21 cellular contexts compared by ENCODE assay signal in genomic region chr12:130339946-130340345, GRCh38. TPM values are rescaled to one million over a fixed set of nuclear protein-coding genes. Genes with fewer than 3 reads are reported as not detected.
DNase-seq lines count a peak whose midpoint lies in the region; ATAC-seq and TF ChIP-seq lines count a peak whose summit lies in the region.
"Had no signal": no experiment of that assay in that cellular context is flagged by ENCODE, and none has a peak within 500 bp of the region (broad histone marks: within the 10 kb centered on the region; RNA-seq: fewer than 3 reads in every experiment).

No MANE protein-coding gene starts in this region.

- H2AFZ ChIP-seq in osteoblast (ENCODE audit: low read length), result no peak overlapping the region

- H3K27ac ChIP-seq in colonic mucosa (no peak overlapping the region), osteoblast (ENCODE audit: low read depth, low read length) (no peak overlapping the region)
- H3K27ac ChIP-seq: breast epithelium, pancreas had no signal

- H3K27me3 Mint-ChIP-seq in Calu3 (ENCODE audit: unreplicated experiment), result no peaks in the 10 kb centered on the region
- H3K27me3 Mint-ChIP-seq in activated CD4-positive, alpha-beta memory T cell treated with anti-CD3 and anti-CD28 coated beads for 36 hours, result peaks cover 9% of the 10 kb centered on the region

- TF ChIP-seq CTCF in Calu3 (IDR thresholded peaks at IDR 0.05; ENCODE audit: unreplicated experiment) (no peak), colonic mucosa (IDR thresholded peaks at IDR 0.05) (no peak), osteoblast (IDR thresholded peaks at IDR 0.05; ENCODE audit: extremely low read depth, low read depth, low read length) (no peak)

- intact Hi-C loops in Calu3 (cut with micrococcal nuclease; ENCODE audit: unreplicated experiment) (loop anchor here (5.0 kb wide), 1 partner anchor 407 kb away; no protein-coding TSS in a partner anchor), colonic mucosa (cut with DNase I) (no loop called here)
- intact Hi-C loops in activated CD4-positive, alpha-beta memory T cell treated with anti-CD3 and anti-CD28 coated beads for 36 hours (cut with micrococcal nuclease), result no loop called here

- H3K4me3 ChIP-seq in colonic mucosa, result no peak overlapping the region
- no peak overlapping the region for H3K4me3 ChIP-seq in osteoblast (ENCODE audit: insufficient read depth, low read length)
- H3K4me3 ChIP-seq: pancreas had no signal

- H3K9me3 ChIP-seq in colonic mucosa (no peaks in the 10 kb centered on the region), osteoblast (ENCODE audit: low read depth, low read length) (peaks cover 6% of the 10 kb centered on the region)
- H3K9me3 ChIP-seq: breast epithelium, pancreas had no signal

- no peaks in the 10 kb centered on the region for H3K79me2 ChIP-seq in osteoblast (ENCODE audit: insufficient read depth, low read length)

- peaks cover 9% of the 10 kb centered on the region for H3K9me3 Mint-ChIP-seq in Calu3 (ENCODE audit: low read depth, unreplicated experiment)
- H3K9me3 Mint-ChIP-seq in activated CD4-positive, alpha-beta memory T cell treated with anti-CD3 and anti-CD28 coated beads for 36 hours, result no peaks in the 10 kb centered on the region
- H3K9me3 Mint-ChIP-seq: activated T-helper 17 cell treated with anti-CD3 and anti-CD28 coated beads, Interleukin-2, amount 50 U/mL, for 72 hours had no signal

- no peak overlapping the region for H3K4me2 ChIP-seq in osteoblast (ENCODE audit: insufficient read depth, low read length)

- no peak overlapping the region for H3K4me3 Mint-ChIP-seq in Calu3 (ENCODE audit: low read depth, unreplicated experiment)
- no peak overlapping the region for H3K4me3 Mint-ChIP-seq in activated CD4-positive, alpha-beta memory T cell treated with anti-CD3 and anti-CD28 coated beads for 36 hours
- H3K4me3 Mint-ChIP-seq: activated T-helper 17 cell treated with anti-CD3 and anti-CD28 coated beads, Interleukin-2, amount 50 U/mL, for 72 hours; B cell had no signal

- H4K20me1 ChIP-seq in osteoblast (ENCODE audit: insufficient read depth, low read length), result no peaks in the 10 kb centered on the region

- DNase-seq in Calu3 (peak; percentile 25), HT-29 (ENCODE audit: low spot score) (peak; percentile 52), colonic mucosa (peak; percentile 40), osteoblast (ENCODE audit: insufficient read length, low spot score, missing footprints) (peak; percentile 62), HK-2 (ENCODE audit: unreplicated experiment) (no peak)
- DNase-seq in activated CD4-positive, alpha-beta memory T cell treated with anti-CD3 and anti-CD28 coated beads for 36 hours, result no peak
- DNase-seq: IMR-90; MM.1S; naive thymus-derived CD4-positive, alpha-beta T cell; NCI-H2029; NCI-H446 treated with DMSO at 0.1 percent for 48 hours; pancreas; stimulated activated CD4-positive, alpha-beta T cell treated with anti-CD3 and anti-CD28 coated beads, Interleukin-4, amount 100 ng/mL, for 1 hour; T1000 had no signal

- TF ChIP-seq POLR2A in GM18505 (IDR thresholded peaks at IDR 0.05; ENCODE audit: borderline replicate concordance, extremely low read depth, insufficient read depth, insufficient read length), result no peak

- H3K27ac Mint-ChIP-seq in Calu3 (ENCODE audit: unreplicated experiment), result no peak overlapping the region
- H3K27ac Mint-ChIP-seq in activated CD4-positive, alpha-beta memory T cell treated with anti-CD3 and anti-CD28 coated beads for 36 hours, result no peak overlapping the region
- H3K27ac Mint-ChIP-seq: activated T-helper 17 cell treated with anti-CD3 and anti-CD28 coated beads, Interleukin-2, amount 50 U/mL, for 72 hours; B cell; naive thymus-derived CD4-positive, alpha-beta T cell had no signal

- CTCF ChIA-PET in Calu3 (lab: Charles Lee), result no interaction called here
- CTCF ChIA-PET in activated CD4-positive, alpha-beta memory T cell treated with anti-CD3 and anti-CD28 coated beads for 36 hours (lab: Charles Lee), result no interaction called here

- H3K4me1 ChIP-seq in colonic mucosa, result no peaks in the 10 kb centered on the region
- no peaks in the 10 kb centered on the region for H3K4me1 ChIP-seq in osteoblast (ENCODE audit: insufficient read depth, low read length)
- H3K4me1 ChIP-seq: breast epithelium, pancreas had no signal

- POLR2A ChIA-PET in activated CD4-positive, alpha-beta memory T cell treated with anti-CD3 and anti-CD28 coated beads for 36 hours (lab: Charles Lee), result no interaction called here

- ATAC-seq in GM18505 (IDR thresholded peaks at IDR 0.05; ENCODE audit: unreplicated experiment), result no peak
- ATAC-seq: activated CD4-positive, CD25-positive, alpha-beta regulatory T cell treated with anti-CD3 and anti-CD28 coated beads, Interleukin-2, amount 50 U/mL, for 24 hours; activated T-helper 17 cell treated with anti-CD3 and anti-CD28 coated beads, Interleukin-2, amount 50 U/mL, for 72 hours; naive thymus-derived CD4-positive, alpha-beta T cell had no signal

- no TSS peak for BruUV-seq in Calu3 (replicated peaks; lab: Mats Ljungman, UMichigan)

- H3K36me3 ChIP-seq in colonic mucosa (no peaks in the 10 kb centered on the region), osteoblast (ENCODE audit: insufficient read depth, low read length) (no peaks in the 10 kb centered on the region)
- H3K36me3 ChIP-seq: breast epithelium, pancreas had no signal

- H3K36me3 Mint-ChIP-seq in Calu3 (ENCODE audit: insufficient read depth, unreplicated experiment), result no peaks in the 10 kb centered on the region
- H3K36me3 Mint-ChIP-seq in activated CD4-positive, alpha-beta memory T cell treated with anti-CD3 and anti-CD28 coated beads for 36 hours, result no peaks in the 10 kb centered on the region
- H3K36me3 Mint-ChIP-seq: naive thymus-derived CD4-positive, alpha-beta T cell had no signal

- no peaks in the 10 kb centered on the region for H3K27me3 ChIP-seq in colonic mucosa
- H3K27me3 ChIP-seq in osteoblast (ENCODE audit: insufficient read depth, low read length), result no peaks in the 10 kb centered on the region

- H3K9ac ChIP-seq in colonic mucosa (ENCODE audit: low read depth in 2 of 2, low read length in 2 of 2), result no peak overlapping the region

- peaks cover 9% of the 10 kb centered on the region for H3K4me1 Mint-ChIP-seq in Calu3 (ENCODE audit: low read depth, unreplicated experiment)
- H3K4me1 Mint-ChIP-seq in activated CD4-positive, alpha-beta memory T cell treated with anti-CD3 and anti-CD28 coated beads for 36 hours (ENCODE audit: low read depth), result no peaks in the 10 kb centered on the region
- H3K4me1 Mint-ChIP-seq: activated T-helper 17 cell treated with anti-CD3 and anti-CD28 coated beads, Interleukin-2, amount 50 U/mL, for 72 hours; B cell had no signal

RNA-seq across cellular contexts. Expression of gene PIWIL1, which starts 2.3 kb away (rescaled TPM):
- total RNA-seq in Calu3 (2022) (not detected in 2 replicates), colonic mucosa (not detected), osteoblast (not detected in 2 replicates)
- total RNA-seq in HT-29 (2014; rRNA removed; shearing (Covaris generic)), result not detected in 2 replicates
- total RNA-seq in activated CD4-positive, alpha-beta memory T cell treated with anti-CD3 and anti-CD28 coated beads for 36 hours, result not detected
- total RNA-seq: activated T-helper 17 cell treated with anti-CD3 and anti-CD28 coated beads, Interleukin-2, amount 50 U/mL, for 72 hours; B cell; IMR-90; lung microvascular endothelial cell; naive thymus-derived CD4-positive, alpha-beta T cell; pancreas; SK-MEL-5 had no signal

Comparison
In these comparisons a context has a peak if more than half of its experiments do, and no peak if none do; other contexts are left out.
1. DNase-seq: peak in Calu3 (single experiment), HT-29 (single experiment), colonic mucosa (single experiment) and osteoblast (single experiment); none in activated CD4-positive, alpha-beta memory T cell treated with anti-CD3 and anti-CD28 coated beads for 36 hours (single experiment) and HK-2 (single experiment).